Comparison of ENCODE assay signal across 17 cellular contexts in genomic region chr11:103484545-103484944, GRCh38.
DNase-seq lines count a peak whose midpoint lies in the region; ATAC-seq and TF ChIP-seq lines count a peak whose summit lies in the region.
"Had no signal": no experiment of that assay in that cellular context is flagged by ENCODE, and none has a peak within 500 bp of the region (broad histone marks: within the 10 kb centered on the region; RNA-seq: fewer than 3 reads in every experiment).

No MANE protein-coding gene starts in this region.

- H4K20me1 ChIP-seq in GM23338 (replicated peaks; ENCODE audit: insufficient read depth), result no peaks in the 10 kb centered on the region
- H4K20me1 ChIP-seq in OCI-LY7 (ENCODE audit: insufficient read depth, low read length), result no peaks in the 10 kb centered on the region

- H3K27ac ChIP-seq in GM23338 (ENCODE audit: low read depth) (no peak overlapping the region), Panc1 (ENCODE audit: low read length) (no peak overlapping the region), endodermal cell (ENCODE audit: low read depth, low read length) (no peak overlapping the region), OCI-LY7 (ENCODE audit: low read depth, low read length, poor library complexity, severe bottlenecking) (no peak overlapping the region)
- H3K27ac ChIP-seq: A549 had no signal

- H3K4me3 Mint-ChIP-seq in GM23338 (no peak overlapping the region), endodermal cell (no peak overlapping the region)
- H3K4me3 Mint-ChIP-seq in activated T-cell treated with anti-CD3 and anti-CD28 coated beads, Interleukin-2, amount 50 U/mL, for 24 hours, result no peak overlapping the region

- peak; percentile 1 for DNase-seq in ACHN
- DNase-seq in GM23338 (ENCODE audit: low spot score), result peak; percentile 30
- no peak for DNase-seq in Panc1 (ENCODE audit: low read depth, low spot score)
- no peak for DNase-seq in endodermal cell
- DNase-seq in OCI-LY7 (ENCODE audit: low spot score), result no peak
- no peak for DNase-seq in activated T-cell treated with anti-CD3 and anti-CD28 coated beads, Interleukin-2, amount 50 U/mL, for 24 hours
- DNase-seq: Caco-2, DMS79 treated with DMSO at 0.1 percent for 48 hours, HCEC 1CT, NCI-H1436 treated with DMSO at 0.1 percent for 48 hours, NCI-H510A treated with DMSO at 0.1 percent for 48 hours, RPMI8226, SW 1271 had no signal

- H3K9me3 ChIP-seq in Panc1 (ENCODE audit: control insufficient read depth, insufficient read depth, low read depth, low read length), result peaks cover 4% of the 10 kb centered on the region; the same call in 1 of the 2 replicates
- peaks cover 10% of the 10 kb centered on the region for H3K9me3 ChIP-seq in endodermal cell (ENCODE audit: control insufficient read depth, low read length)
- no peaks in the 10 kb centered on the region for H3K9me3 ChIP-seq in OCI-LY7 (ENCODE audit: low read length)
- H3K9me3 ChIP-seq: A549, Caco-2 had no signal

- intact Hi-C loops in Panc1 (cut with micrococcal nuclease; ENCODE audit: unreplicated experiment), result no loop called here
- intact Hi-C loops in OCI-LY7 (cut with micrococcal nuclease; ENCODE audit: unreplicated experiment), result no loop called here

- no peaks in the 10 kb centered on the region for H3K79me2 ChIP-seq in GM23338 (replicated peaks; ENCODE audit: insufficient read depth)
- no peaks in the 10 kb centered on the region for H3K79me2 ChIP-seq in OCI-LY7 (ENCODE audit: insufficient read depth, low read depth, low read length)

- H3K9me3 Mint-ChIP-seq in GM23338 (peaks cover 27% of the 10 kb centered on the region), endodermal cell (peaks cover 9% of the 10 kb centered on the region)
- no peaks in the 10 kb centered on the region for H3K9me3 Mint-ChIP-seq in activated T-cell treated with anti-CD3 and anti-CD28 coated beads, Interleukin-2, amount 50 U/mL, for 24 hours

- POLR2A ChIA-PET in Panc1 (lab: Charles Lee) (no interaction called here), OCI-LY7 (lab: Charles Lee) (no interaction called here)

- in situ Hi-C loops in ACHN (cut with HindIII; ENCODE audit: low pct_ligation_motif_present, low pct_unique_long_range_greater_than_20kb, low sequenced_read_pairs), result no loop called here
- in situ Hi-C loops in Panc1 (cut with HindIII; ENCODE audit: low pct_unique_long_range_greater_than_20kb, low sequenced_read_pairs), result no loop called here

- no TSS peak for BruUV-seq in Panc1 (replicated peaks; lab: Mats Ljungman, UMichigan)
- BruUV-seq in OCI-LY7 (replicated peaks; lab: Mats Ljungman, UMichigan), result no TSS peak

- H3K4me3 ChIP-seq in GM23338 (no peak overlapping the region), Panc1 (ENCODE audit: low read depth in 2 of 2, low read length in 2 of 2) (no peak overlapping the region), endodermal cell (ENCODE audit: low read length) (no peak overlapping the region), OCI-LY7 (ENCODE audit: low read depth, low read length, poor library complexity, severe bottlenecking) (no peak overlapping the region)
- H3K4me3 ChIP-seq: A549, GM12878, K562 had no signal

- H3K9ac ChIP-seq in endodermal cell (ENCODE audit: extremely low read depth, low read length, poor library complexity, severe bottlenecking), result no peak overlapping the region

- H3K36me3 Mint-ChIP-seq in GM23338 (ENCODE audit: low read depth) (peaks cover 20% of the 10 kb centered on the region), endodermal cell (ENCODE audit: low read depth) (no peaks in the 10 kb centered on the region)
- H3K36me3 Mint-ChIP-seq in activated T-cell treated with anti-CD3 and anti-CD28 coated beads, Interleukin-2, amount 50 U/mL, for 24 hours (ENCODE audit: low read depth), result no peaks in the 10 kb centered on the region

- ATAC-seq in GM23338 (no peak), Panc1 (no peak), HG02884 (IDR thresholded peaks at IDR 0.05; ENCODE audit: unreplicated experiment) (no peak)
- ATAC-seq: GM12878, K562 had no signal

- WGBS in endodermal cell (ENCODE audit: insufficient coverage in 1 of 2, insufficient read length in 1 of 2), 2 experiments, result 90 to 92% methylated on average over 2 to 3 of the region's 3 CpGs

- no peaks in the 10 kb centered on the region for H3F3A ChIP-seq in GM23338 (replicated peaks; ENCODE audit: low read depth)

- H3K9me2 ChIP-seq in GM23338 (ENCODE audit: insufficient read depth) (peaks cover 10% of the 10 kb centered on the region; the same call in 1 of the 2 replicates), OCI-LY7 (ENCODE audit: insufficient read depth, low read length) (no peaks in the 10 kb centered on the region)

- TF ChIP-seq CTCF in GM23338 (conservative IDR thresholded peaks at IDR 0.05; ENCODE audit: low read depth in 2 of 2) (peak; percentile 20 to 42), Panc1 (IDR thresholded peaks at IDR 0.05) (peak; percentile 10; the same call in 1 of the 2 replicates), endodermal cell (conservative IDR thresholded peaks at IDR 0.05) (peak; percentile 45), OCI-LY7 (conservative IDR thresholded peaks at IDR 0.05; ENCODE audit: low read length) (no peak)

- peaks cover 4% of the 10 kb centered on the region; the same call in 1 of the 2 replicates for H3K36me3 ChIP-seq in GM23338 (ENCODE audit: insufficient read depth)
- H3K36me3 ChIP-seq in Panc1 (ENCODE audit: control insufficient read depth, insufficient read depth, low read length), result no peaks in the 10 kb centered on the region
- H3K36me3 ChIP-seq in endodermal cell (ENCODE audit: control insufficient read depth, insufficient read depth, low read length), result no peaks in the 10 kb centered on the region
- H3K36me3 ChIP-seq in OCI-LY7 (ENCODE audit: insufficient read depth, low read length), result no peaks in the 10 kb centered on the region

- H3K4me1 Mint-ChIP-seq in GM23338 (peaks cover 10% of the 10 kb centered on the region), endodermal cell (peaks cover 3% of the 10 kb centered on the region)
- H3K4me1 Mint-ChIP-seq in activated T-cell treated with anti-CD3 and anti-CD28 coated beads, Interleukin-2, amount 50 U/mL, for 24 hours (ENCODE audit: low read depth), result peaks cover 10% of the 10 kb centered on the region

- H3K4me2 ChIP-seq in GM23338 (no peak overlapping the region), OCI-LY7 (ENCODE audit: low read length) (no peak overlapping the region)
- H3K4me2 ChIP-seq: A549 had no signal

- H3K27me3 ChIP-seq in GM23338 (ENCODE audit: insufficient read depth) (no peaks in the 10 kb centered on the region), Panc1 (ENCODE audit: control insufficient read depth, insufficient read depth, low read length) (no peaks in the 10 kb centered on the region), endodermal cell (ENCODE audit: control insufficient read depth, insufficient read depth, low read length, poor library complexity, severe bottlenecking) (no peaks in the 10 kb centered on the region)

- H3K4me1 ChIP-seq in GM23338 (ENCODE audit: insufficient read depth) (0 out of 2 replicates have a peak, but pooled peaks cover 4% of the 10 kb centered on the region), Panc1 (ENCODE audit: control insufficient read depth, insufficient read depth, low read length) (no peaks in the 10 kb centered on the region), endodermal cell (ENCODE audit: control insufficient read depth, insufficient read depth, low read length) (no peaks in the 10 kb centered on the region), OCI-LY7 (ENCODE audit: insufficient read depth, low read length, poor library complexity, severe bottlenecking) (no peaks in the 10 kb centered on the region)
- H3K4me1 ChIP-seq: A549, Caco-2 had no signal

- CTCF ChIA-PET in Panc1 (lab: Charles Lee), result no interaction called here
- CTCF ChIA-PET in OCI-LY7 (lab: Charles Lee; ENCODE audit: unreplicated experiment), result no interaction called here

- H2AFZ ChIP-seq in GM23338 (peak overlapping the region; percentile 80; the same call in 1 of the 2 replicates), OCI-LY7 (ENCODE audit: low read length) (no peak overlapping the region)

- no peak overlapping the region for H3K27ac Mint-ChIP-seq in GM23338
- no peak overlapping the region for H3K27ac Mint-ChIP-seq in endodermal cell
- H3K27ac Mint-ChIP-seq in activated T-cell treated with anti-CD3 and anti-CD28 coated beads, Interleukin-2, amount 50 U/mL, for 24 hours, result no peak overlapping the region

- H3K27me3 Mint-ChIP-seq in GM23338 (ENCODE audit: insufficient read depth, low read depth, poor library complexity) (no peaks in the 10 kb centered on the region), endodermal cell (ENCODE audit: insufficient read depth) (no peaks in the 10 kb centered on the region)
- H3K27me3 Mint-ChIP-seq in activated T-cell treated with anti-CD3 and anti-CD28 coated beads, Interleukin-2, amount 50 U/mL, for 24 hours, result no peaks in the 10 kb centered on the region

TF ChIP-seq in GM23338, 12 proteins besides CTCF, POLR2A, EP300 and RAD21 (continues in another document):
- TF ChIP-seq NANOG (IDR thresholded peaks at IDR 0.05; ENCODE audit: borderline replicate concordance) (no peak), EZH2phosphoT487 (IDR thresholded peaks at IDR 0.05; ENCODE audit: unreplicated experiment) (no peak), EZH2 (IDR thresholded peaks at IDR 0.05; ENCODE audit: low read depth, unreplicated experiment) (no peak), POLR2AphosphoS5 (IDR thresholded peaks at IDR 0.05; ENCODE audit: low read depth) (no peak), ZNF331 (CRISPR knock-in tag; IDR thresholded peaks at IDR 0.05; ENCODE audit: low read depth) (no peak)

Comparison
In these comparisons a context has a peak if more than half of its experiments do, and no peak if none do; other contexts are left out.
1. DNase-seq: peak in ACHN (single experiment) and GM23338 (single experiment); none in Panc1 (single experiment), endodermal cell (single experiment), OCI-LY7 (single experiment) and activated T-cell treated with anti-CD3 and anti-CD28 coated beads, Interleukin-2, amount 50 U/mL, for 24 hours (single experiment).